15 cellular contexts compared by ENCODE assay signal in the genomic region with DNA sequence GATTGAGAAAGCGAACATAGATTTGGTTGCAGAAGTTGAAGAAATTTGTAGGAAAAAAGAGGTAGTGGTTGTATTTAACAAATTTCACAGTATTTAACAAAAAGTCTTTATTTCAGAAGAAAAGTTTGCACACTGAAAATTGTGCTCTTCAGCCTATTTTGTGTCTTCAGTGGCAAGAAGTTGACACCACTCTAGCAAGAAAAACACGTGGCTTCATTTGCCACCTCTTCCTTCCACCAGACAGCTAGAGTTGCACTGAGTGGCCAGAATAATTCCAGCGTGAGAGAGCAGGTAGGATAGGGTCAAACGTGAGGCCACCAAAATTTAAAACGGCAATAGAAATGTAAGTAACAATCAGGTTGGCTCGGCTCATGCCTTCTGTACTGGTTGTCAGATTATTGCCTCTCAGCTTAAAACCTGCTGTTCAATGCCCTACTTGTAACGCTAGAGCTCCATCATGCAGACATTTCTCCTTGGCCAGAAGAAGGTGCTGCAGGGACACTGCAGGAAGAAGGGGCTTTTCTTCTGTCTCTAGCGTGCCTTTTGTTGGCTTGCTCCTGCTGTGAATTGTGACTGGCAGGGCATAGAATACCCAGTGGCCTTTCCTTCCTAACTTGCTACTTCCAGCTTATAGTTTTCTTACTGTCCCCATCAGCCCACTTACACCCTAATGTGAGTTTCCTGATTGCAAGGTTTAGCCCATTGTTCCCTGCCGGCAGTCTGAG. TPM values are rescaled to one million over a fixed set of nuclear protein-coding genes. Genes with fewer than 3 reads are reported as not detected.
A peak's percentile ranks its signal among the peaks of the same experiment; 100 is the strongest.
DNase-seq lines count a peak whose midpoint lies in the region; ATAC-seq, FAIRE-seq and TF ChIP-seq lines count a peak whose summit lies in the region.
"Had no signal": no experiment of that assay in that cellular context is flagged by ENCODE, and none has a peak within 500 bp of the region (broad histone marks: within the 10 kb centered on the region; RNA-seq: fewer than 3 reads in every experiment).

No MANE protein-coding gene starts in this region.

- no peak overlapping the region for H3K56ac ChIP-seq in IMR-90 (ENCODE audit: extremely low read depth, insufficient read depth, low read length)

- H4K5ac ChIP-seq in IMR-90 (ENCODE audit: low read depth, low read length), result no peak overlapping the region

- no peak overlapping the region for H3K4me2 ChIP-seq in IMR-90 (ENCODE audit: low read depth, low read length)
- H3K4me2 ChIP-seq in keratinocyte (ENCODE audit: control insufficient read depth, extremely low read depth, insufficient read depth, low read depth, low read length), result no peak overlapping the region
- H3K4me2 ChIP-seq: BLaER1 treated with 17β-estradiol and CSF1 and Interleukin-3, amounts not matched to agents 10 nM and 100 nM had no signal

- H3K9ac ChIP-seq in IMR-90 (ENCODE audit: low read depth, low read length) (no peak overlapping the region), keratinocyte (ENCODE audit: control insufficient read depth, extremely low read depth, insufficient read depth, low read length) (no peak overlapping the region)
- H3K9ac ChIP-seq: BLaER1 treated with 17β-estradiol and CSF1 and Interleukin-3, amounts not matched to agents 10 nM and 100 nM had no signal

- WGBS in IMR-90 (ENCODE audit: extremely low coverage in 2 of 2, insufficient read length in 1 of 2), 2 experiments, result 60 to 100% methylated on average over 1 to 2 of the region's 9 CpGs
- 66 to 69% methylated on average over 9 of the region's 9 CpGs for WGBS in heart right ventricle, 2 donors

- no peak overlapping the region; the same call in 1 of the 2 replicates for H2AK5ac ChIP-seq in IMR-90 (ENCODE audit: low read depth, low read length)

- no peak overlapping the region for H2AK9ac ChIP-seq in IMR-90 (replicated peaks; ENCODE audit: low read depth, low read length, poor library complexity)

- H4K20me1 ChIP-seq in IMR-90 (ENCODE audit: insufficient read depth, low read length), result no peaks in the 10 kb centered on the region
- no peaks in the 10 kb centered on the region for H4K20me1 ChIP-seq in keratinocyte (ENCODE audit: control insufficient read depth, extremely low read depth, insufficient read depth, low read length)
- H4K20me1 ChIP-seq: BLaER1 treated with 17β-estradiol and CSF1 and Interleukin-3, amounts not matched to agents 10 nM and 100 nM had no signal

- H3K18ac ChIP-seq in IMR-90 (ENCODE audit: low read depth, low read length), result no peak overlapping the region

- intact Hi-C loops in IMR-90 (cut with micrococcal nuclease) (loop anchor here (2.0 kb wide), 2 partner anchors 89 to 163 kb away; a partner anchor contains a TSS), heart right ventricle (cut with DNase I) (loop anchor here (2.0 to 10.0 kb wide), 9 partner anchors 86 to 266 kb away; a partner anchor contains a TSS), left lung (cut with DNase I) (loop anchor here in 1 of 2 donors (10.0 kb wide), 1 partner anchor 249 kb away; no protein-coding TSS in a partner anchor)

- H3K4me3 ChIP-seq in AG04449 (ENCODE audit: low read depth, low read length) (no peak overlapping the region), IMR-90 (ENCODE audit: insufficient read depth, low read depth, low read length) (no peak overlapping the region), WERI-Rb-1 (ENCODE audit: low read depth, low read length) (no peak overlapping the region), keratinocyte (ENCODE audit: control insufficient read depth in 2 of 3, extremely low read depth in 1 of 3, insufficient read depth in 2 of 3, low read depth in 1 of 3, low read length in 3 of 3) (no peak overlapping the region), heart right ventricle (no peak overlapping the region), left lung (no peak overlapping the region)
- H3K4me3 ChIP-seq: BLaER1 treated with 17β-estradiol and CSF1 and Interleukin-3, amounts not matched to agents 10 nM and 100 nM had no signal

- no peak overlapping the region for H3K4ac ChIP-seq in IMR-90 (ENCODE audit: low read depth, low read length)

- dilution Hi-C loops in IMR-90 (cut with HindIII; ENCODE audit: low sequenced_read_pairs, unreplicated experiment), result no loop called here
- dilution Hi-C loops in keratinocyte (cut with MboI; ENCODE audit: extremely low pct_ligation_motif_present, low sequenced_read_pairs), result no loop called here

- no peak for ATAC-seq in IMR-90 (ENCODE audit: low read depth)
- no peak for ATAC-seq in heart right ventricle
- ATAC-seq in left lung, result no peak

- TF ChIP-seq CTCF in AG04449 (IDR thresholded peaks at IDR 0.05; ENCODE audit: insufficient read depth, low read length, missing control alignments) (peak; percentile 4), IMR-90 (conservative IDR thresholded peaks at IDR 0.05; ENCODE audit: low read depth, low read length) (no peak), WERI-Rb-1 (IDR thresholded peaks at IDR 0.05; ENCODE audit: low read depth, low read length) (peak; percentile 53), keratinocyte (optimal IDR thresholded peaks at IDR 0.05 in 1 of 3, IDR thresholded peaks at IDR 0.05 in 1 of 3, conservative IDR thresholded peaks at IDR 0.05 in 1 of 3; ENCODE audit: extremely low read depth in 1 of 3, insufficient read depth in 2 of 3, low read length in 3 of 3) (no peak), heart right ventricle (IDR thresholded peaks at IDR 0.05) (no peak), left lung (IDR thresholded peaks at IDR 0.05) (no peak)

- no peak overlapping the region for H4K8ac ChIP-seq in IMR-90 (ENCODE audit: low read depth in 2 of 2, low read length in 2 of 2)

- H3K4me1 ChIP-seq in IMR-90 (ENCODE audit: control insufficient read depth, insufficient read depth, low read length) (peaks cover 13% of the 10 kb centered on the region), keratinocyte (ENCODE audit: control insufficient read depth, extremely low read depth, insufficient read depth, low read length) (peaks cover 21% of the 10 kb centered on the region), heart right ventricle (peaks cover 0 to 24% (median 5%) of the 10 kb centered on the region in 9 donors), left lung (peaks cover 0 to 6% of the 10 kb centered on the region in 2 donors)

- CTCF ChIA-PET in AG04449 (lab: Yijun Ruan, JAX), result interaction anchor here (0.6 to 4.5 kb wide), 29 partner anchors 9 to 316 kb away, joined by 3 to 188 read pairs (median 8); a partner anchor contains a TSS
- CTCF ChIA-PET in IMR-90 (lab: Yijun Ruan, JAX), result interaction anchor here (1.0 to 3.0 kb wide), 4 partner anchors 27 to 265 kb away, joined by 5 to 12 read pairs (median 9); no protein-coding TSS in a partner anchor

- H4K91ac ChIP-seq in IMR-90 (ENCODE audit: insufficient read depth, low read depth, low read length), result no peak overlapping the region

- no peaks in the 10 kb centered on the region for H3K27me3 ChIP-seq in IMR-90 (ENCODE audit: control insufficient read depth, insufficient read depth, low read length)
- no peaks in the 10 kb centered on the region for H3K27me3 ChIP-seq in WERI-Rb-1 (ENCODE audit: insufficient read depth, low read depth, severe bottlenecking)
- no peaks in the 10 kb centered on the region for H3K27me3 ChIP-seq in keratinocyte (ENCODE audit: control insufficient read depth, extremely low read depth, insufficient read depth, low read length)
- no peaks in the 10 kb centered on the region for H3K27me3 ChIP-seq in heart right ventricle
- H3K27me3 ChIP-seq in left lung, result no peaks in the 10 kb centered on the region
- H3K27me3 ChIP-seq: BLaER1 treated with 17β-estradiol and CSF1 and Interleukin-3, amounts not matched to agents 10 nM and 100 nM had no signal

- no peak overlapping the region for H3K23ac ChIP-seq in IMR-90 (ENCODE audit: low read depth, low read length)

- no peak for TF ChIP-seq POLR2A in IMR-90 (IDR thresholded peaks at IDR 0.05; ENCODE audit: low read depth, low read length)

- peaks cover 15% of the 10 kb centered on the region for H3K9me1 ChIP-seq in IMR-90 (ENCODE audit: insufficient read depth, low read length)
- H3K9me1 ChIP-seq in keratinocyte (ENCODE audit: control insufficient read depth, extremely low read depth, insufficient read depth, low read length), result no peaks in the 10 kb centered on the region

- no peak overlapping the region for H2BK120ac ChIP-seq in IMR-90 (ENCODE audit: low read depth, low read length)

- 0 out of 4 replicates have a peak, but pooled peaks cover 0 to 3% of the 10 kb centered on the region in 2 experiments for H3K79me1 ChIP-seq in IMR-90 (ENCODE audit: low read depth in 1 of 2, low read length in 2 of 2)

- H3K36me3 ChIP-seq in IMR-90 (ENCODE audit: control insufficient read depth, insufficient read depth, low read length) (no peaks in the 10 kb centered on the region), WERI-Rb-1 (no peaks in the 10 kb centered on the region), keratinocyte (ENCODE audit: control insufficient read depth in 2 of 2, extremely low read depth in 1 of 2, insufficient read depth in 2 of 2, low read length in 2 of 2) (no peaks in the 10 kb centered on the region), heart right ventricle (no peaks in the 10 kb centered on the region), left lung (no peaks in the 10 kb centered on the region)
- H3K36me3 ChIP-seq: BLaER1 treated with 17β-estradiol and CSF1 and Interleukin-3, amounts not matched to agents 10 nM and 100 nM had no signal

- DNase-seq in AG04449 (ENCODE audit: low read depth, low spot score) (no peak), IMR-90 (no peak), WERI-Rb-1 (peak; percentile 53), keratinocyte (ENCODE audit: low read depth, low spot score) (no peak), NCI-H345 (lab: John Stamatoyannopoulos, UW) (no peak), heart right ventricle (no peak), left lung (no peak)
- no peak for DNase-seq in activated T-cell treated with anti-CD3 and anti-CD28 coated beads, Interleukin-2, amount 50 U/mL, for 1 hour
- DNase-seq: activated CD4-positive, alpha-beta T cell treated with anti-CD3 and anti-CD28 coated beads for 48 hours; kidney; posterior cingulate gyrus; stimulated activated CD4-positive, alpha-beta T cell treated with anti-CD3 and anti-CD28 coated beads, Interleukin-15, amount 100 ng/mL, for 24 hours; T-helper 1 cell had no signal

- H2BK5ac ChIP-seq in IMR-90 (ENCODE audit: low read depth, low read length, poor library complexity, severe bottlenecking), result no peak overlapping the region

- H3K79me2 ChIP-seq in keratinocyte (ENCODE audit: control insufficient read depth, insufficient read depth, low read length), result no peaks in the 10 kb centered on the region

- FAIRE-seq in keratinocyte (lab: Jason Lieb, UNC), result no peak
- FAIRE-seq: kidney had no signal

- no peak for TF ChIP-seq RAD21 in IMR-90 (IDR thresholded peaks at IDR 0.05; ENCODE audit: low read length)

- no peak overlapping the region; the same call in 2 of the 3 replicates for H2BK15ac ChIP-seq in IMR-90 (ENCODE audit: low read depth, low read length)

- BruUV-seq in IMR-90 (replicated peaks; lab: Mats Ljungman, UMichigan), result no TSS peak

- no peak overlapping the region for H3K27ac ChIP-seq in IMR-90 (ENCODE audit: insufficient read depth, low read length)
- H3K27ac ChIP-seq in WERI-Rb-1, result no peak overlapping the region; the same call in 1 of the 2 replicates
- H3K27ac ChIP-seq in keratinocyte (ENCODE audit: control insufficient read depth, insufficient read depth, low read length), result no peak overlapping the region
- H3K27ac ChIP-seq in heart right ventricle, result no peak overlapping the region
- no peak overlapping the region for H3K27ac ChIP-seq in left lung
- H3K27ac ChIP-seq: BLaER1 treated with 17β-estradiol and CSF1 and Interleukin-3, amounts not matched to agents 10 nM and 100 nM had no signal

- H3K9me3 ChIP-seq in IMR-90 (ENCODE audit: control insufficient read depth, insufficient read depth, low read length) (no peaks in the 10 kb centered on the region), WERI-Rb-1 (ENCODE audit: severe bottlenecking) (no peaks in the 10 kb centered on the region), keratinocyte (ENCODE audit: control insufficient read depth, low read depth, low read length) (no peaks in the 10 kb centered on the region), heart right ventricle (no peaks in the 10 kb centered on the region), left lung (no peaks in the 10 kb centered on the region)
- H3K9me3 ChIP-seq: BLaER1 treated with 17β-estradiol and CSF1 and Interleukin-3, amounts not matched to agents 10 nM and 100 nM had no signal

- no peak overlapping the region for H3K14ac ChIP-seq in IMR-90 (replicated peaks; ENCODE audit: low read depth, low read length)

- in situ Hi-C loops in IMR-90 (cut with MboI; ENCODE audit: low sequenced_read_pairs), result loop anchor here (10.0 kb wide), 2 partner anchors 239 to 269 kb away; no protein-coding TSS in a partner anchor

- no peak overlapping the region for H2BK20ac ChIP-seq in IMR-90 (ENCODE audit: low read depth, low read length)

- POLR2A ChIA-PET in AG04449 (lab: Yijun Ruan, JAX), result interaction anchor here (1.3 kb wide), 1 partner anchor 24 kb away, joined by 3 read pairs; no protein-coding TSS in a partner anchor
- POLR2A ChIA-PET in IMR-90 (lab: Charles Lee; ENCODE audit: unreplicated experiment), result interaction anchor here (1.0 kb wide), 1 partner anchor 8 kb away, joined by 3 read pairs; no protein-coding TSS in a partner anchor

- H2AFZ ChIP-seq in IMR-90 (replicated peaks; ENCODE audit: low read length, poor library complexity) (peak overlapping the region; percentile 69), keratinocyte (ENCODE audit: control insufficient read depth, low read length) (peak overlapping the region; percentile 12)

RNA-seq across cellular contexts. Expression of a gene that starts 12.1 kb away (rescaled TPM):
- total RNA-seq in IMR-90 (2012; rRNA removed), result under 0.01 TPM in 1 of 2 replicates, not detected in the other
- polyA plus RNA-seq in IMR-90 (2012; rRNA removed), result 0.03 TPM in 1 of 2 replicates, not detected in the other
- not detected in 2 replicates for polyA plus RNA-seq in IMR-90 (2012; cell fraction: cytosol; rRNA removed)
- polyA plus RNA-seq in IMR-90 (2012; cell fraction: nucleus; rRNA removed; ENCODE audit: low replicate concordance), result not detected in 2 replicates
- 0.19 to 0.31 TPM (median 0.28 TPM) in 3 replicates for polyA plus RNA-seq in keratinocyte
- polyA plus RNA-seq in keratinocyte (2011; ENCODE audit: low read depth), result not detected
- polyA plus RNA-seq in keratinocyte (2011; cell fraction: cytosol; rRNA removed), result 0.47 and 0.58 TPM in 2 replicates
- 0.20 and 0.61 TPM in 2 replicates for polyA plus RNA-seq in keratinocyte (2011; cell fraction: nucleus; rRNA removed)
- 0.46 TPM in 1 of 2 replicates, not detected in the other for polyA plus RNA-seq in keratinocyte (2012; ENCODE audit: low replicate concordance)
- 0.35 TPM in 1 of 3 replicates, not detected in the others for polyA minus RNA-seq in keratinocyte
- polyA minus RNA-seq in keratinocyte (2011; cell fraction: cytosol; rRNA and poly(A)+ RNA removed), result not detected
- polyA minus RNA-seq in keratinocyte (2011; cell fraction: nucleus; rRNA and poly(A)+ RNA removed), result not detected in 2 replicates
- total RNA-seq in heart right ventricle, result under 1 TPM in 6 of 10 donors, not detected in 4; 0.09 to 0.26 (median 0.23) TPM
- polyA plus RNA-seq in heart right ventricle, result under 1 TPM; 0.03 to 0.22 TPM
- under 1 TPM; 0.12 to 0.13 TPM for total RNA-seq in left lung
- total RNA-seq: kidney had no signal

RNA-seq across cellular contexts. Expression of a gene that starts 20.2 kb away (rescaled TPM):
- total RNA-seq in IMR-90 (2012; rRNA removed), result not detected in 2 replicates
- 0.07 and 0.11 TPM in 2 replicates for polyA plus RNA-seq in IMR-90 (2012; rRNA removed)
- polyA plus RNA-seq in IMR-90 (2012; cell fraction: cytosol; rRNA removed), result not detected in 2 replicates
- 0.04 and 0.16 TPM in 2 replicates for polyA plus RNA-seq in IMR-90 (2012; cell fraction: nucleus; rRNA removed; ENCODE audit: low replicate concordance)
- 0.33 to 0.57 TPM (median 0.41 TPM) in 3 replicates for polyA plus RNA-seq in keratinocyte
- not detected for polyA plus RNA-seq in keratinocyte (2011; ENCODE audit: low read depth)
- 0.60 and 0.69 TPM in 2 replicates for polyA plus RNA-seq in keratinocyte (2011; cell fraction: cytosol; rRNA removed)
- polyA plus RNA-seq in keratinocyte (2011; cell fraction: nucleus; rRNA removed), result 0.64 and 1.1 TPM in 2 replicates
- polyA plus RNA-seq in keratinocyte (2012; ENCODE audit: low replicate concordance), result 0.31 TPM in 1 of 2 replicates, not detected in the other
- 0.32 to 0.82 TPM in 2 of 3 replicates, not detected in the other for polyA minus RNA-seq in keratinocyte
- polyA minus RNA-seq in keratinocyte (2011; cell fraction: cytosol; rRNA and poly(A)+ RNA removed), result not detected
- polyA minus RNA-seq in keratinocyte (2011; cell fraction: nucleus; rRNA and poly(A)+ RNA removed), result 0.47 and 0.53 TPM in 2 replicates
- under 1 TPM in 1 of 10 donors, not detected in 9; 0.26 TPM for total RNA-seq in heart right ventricle
- polyA plus RNA-seq in heart right ventricle, result under 1 TPM; 0.09 to 0.22 TPM
- total RNA-seq in left lung, result not detected
- total RNA-seq: cardiac septum, kidney had no signal

RNA-seq across cellular contexts. Expression of a gene that starts 22.0 kb away (rescaled TPM):
- 10.6 and 10.8 TPM in 2 replicates for total RNA-seq in IMR-90 (2012; rRNA removed)
- 2.8 and 3.3 TPM in 2 replicates for polyA plus RNA-seq in IMR-90 (2012; rRNA removed)
- polyA plus RNA-seq in IMR-90 (2012; cell fraction: cytosol; rRNA removed), result 1.1 and 2.0 TPM in 2 replicates
- polyA plus RNA-seq in IMR-90 (2012; cell fraction: nucleus; rRNA removed; ENCODE audit: low replicate concordance), result 0.29 and 1.6 TPM in 2 replicates
- polyA plus RNA-seq in keratinocyte, result 0.80 to 2.9 TPM (median 0.94 TPM) in 3 replicates
- 0.21 TPM for polyA plus RNA-seq in keratinocyte (2011; ENCODE audit: low read depth)
- 0.57 and 1.1 TPM in 2 replicates for polyA plus RNA-seq in keratinocyte (2011; cell fraction: cytosol; rRNA removed)
- 5.3 and 6.0 TPM in 2 replicates for polyA plus RNA-seq in keratinocyte (2011; cell fraction: nucleus; rRNA removed)
- polyA plus RNA-seq in keratinocyte (2012; ENCODE audit: low replicate concordance), result 0.38 and 0.87 TPM in 2 replicates
- 0.43 to 4.1 TPM (median 0.93 TPM) in 3 replicates for polyA minus RNA-seq in keratinocyte
- 0.77 TPM for polyA minus RNA-seq in keratinocyte (2011; cell fraction: cytosol; rRNA and poly(A)+ RNA removed)
- polyA minus RNA-seq in keratinocyte (2011; cell fraction: nucleus; rRNA and poly(A)+ RNA removed), result 5.7 and 9.2 TPM in 2 replicates
- 1 to 10 TPM; 1.1 to 2.8 (median 1.5) TPM for total RNA-seq in heart right ventricle
- 1 to 10 TPM; 1.2 TPM for polyA plus RNA-seq in heart right ventricle
- 1 to 10 TPM; 2.3 to 2.9 TPM for total RNA-seq in left lung

RNA-seq across cellular contexts. Expression of a gene that starts 37.9 kb away (rescaled TPM):
- total RNA-seq in IMR-90 (2012; rRNA removed) (35.8 and 92.8 TPM in 2 replicates), heart right ventricle (10 to 100 TPM; 40.8 to 79.7 (median 49.7) TPM), left lung (10 to 100 TPM; 37.0 to 41.1 TPM)
- polyA plus RNA-seq in IMR-90 (2012; rRNA removed) (22.8 and 23.6 TPM in 2 replicates), keratinocyte (35.9 to 61.7 TPM (median 41.7 TPM) in 3 replicates), heart right ventricle (100 to 1,000 TPM in 1 of 2 donors, 10 to 100 TPM in 1; 80.3 to 123 TPM)
- 12.9 and 19.1 TPM in 2 replicates for polyA plus RNA-seq in IMR-90 (2012; cell fraction: cytosol; rRNA removed)
- polyA plus RNA-seq in IMR-90 (2012; cell fraction: nucleus; rRNA removed; ENCODE audit: low replicate concordance), result 4.5 and 6.9 TPM in 2 replicates
- 152 TPM for polyA plus RNA-seq in keratinocyte (2011; ENCODE audit: low read depth)
- 42.8 and 65.6 TPM in 2 replicates for polyA plus RNA-seq in keratinocyte (2011; cell fraction: cytosol; rRNA removed)
- polyA plus RNA-seq in keratinocyte (2011; cell fraction: nucleus; rRNA removed), result 7.3 and 12.5 TPM in 2 replicates
- polyA plus RNA-seq in keratinocyte (2012; ENCODE audit: low replicate concordance), result 39.9 and 50.4 TPM in 2 replicates
- polyA minus RNA-seq in keratinocyte, result 10.5 to 18.3 TPM (median 15.6 TPM) in 3 replicates
- polyA minus RNA-seq in keratinocyte (2011; cell fraction: cytosol; rRNA and poly(A)+ RNA removed), result 19.4 TPM
- polyA minus RNA-seq in keratinocyte (2011; cell fraction: nucleus; rRNA and poly(A)+ RNA removed), result 1.9 and 4.0 TPM in 2 replicates

Comparison
In these comparisons a context has a peak if more than half of its experiments do, and no peak if none do; other contexts are left out.
1. CTCF ChIP-seq: peak in AG04449 (single experiment) and WERI-Rb-1 (single experiment); none in IMR-90 (single experiment), keratinocyte (0 of 3), heart right ventricle (0 of 9) and left lung (0 of 2).